ENCODE assay signal across 1 cellular context in the genomic region with DNA sequence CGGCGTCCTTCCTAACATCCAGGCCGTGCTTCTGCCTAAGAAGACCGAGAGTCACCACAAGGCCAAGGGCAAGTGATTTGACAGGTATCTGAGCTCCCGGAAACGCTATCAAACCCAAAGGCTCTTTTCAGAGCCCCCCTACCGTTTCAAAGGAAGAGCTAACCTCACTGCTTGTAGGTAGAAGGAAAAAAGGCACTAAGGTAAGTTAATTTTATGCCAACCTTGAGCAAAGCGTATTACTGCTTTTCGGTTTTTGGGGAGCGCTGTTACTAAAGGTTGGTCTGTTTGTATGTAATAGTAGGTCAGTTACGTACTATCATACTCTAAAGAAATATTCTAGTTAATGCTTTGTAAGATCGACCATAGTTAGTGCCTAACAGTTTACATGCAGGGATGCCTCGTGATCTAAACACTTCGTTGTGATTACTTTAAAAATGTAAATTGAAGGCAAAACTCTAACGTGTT.
TF ChIP-seq lines count a peak whose summit lies in the region.

No MANE protein-coding gene starts in this region.

TF ChIP-seq in HepG2, 621 proteins besides CTCF, POLR2A, EP300 and RAD21 (continued from another document and continues in another):
- TF ChIP-seq, protein P1, sequence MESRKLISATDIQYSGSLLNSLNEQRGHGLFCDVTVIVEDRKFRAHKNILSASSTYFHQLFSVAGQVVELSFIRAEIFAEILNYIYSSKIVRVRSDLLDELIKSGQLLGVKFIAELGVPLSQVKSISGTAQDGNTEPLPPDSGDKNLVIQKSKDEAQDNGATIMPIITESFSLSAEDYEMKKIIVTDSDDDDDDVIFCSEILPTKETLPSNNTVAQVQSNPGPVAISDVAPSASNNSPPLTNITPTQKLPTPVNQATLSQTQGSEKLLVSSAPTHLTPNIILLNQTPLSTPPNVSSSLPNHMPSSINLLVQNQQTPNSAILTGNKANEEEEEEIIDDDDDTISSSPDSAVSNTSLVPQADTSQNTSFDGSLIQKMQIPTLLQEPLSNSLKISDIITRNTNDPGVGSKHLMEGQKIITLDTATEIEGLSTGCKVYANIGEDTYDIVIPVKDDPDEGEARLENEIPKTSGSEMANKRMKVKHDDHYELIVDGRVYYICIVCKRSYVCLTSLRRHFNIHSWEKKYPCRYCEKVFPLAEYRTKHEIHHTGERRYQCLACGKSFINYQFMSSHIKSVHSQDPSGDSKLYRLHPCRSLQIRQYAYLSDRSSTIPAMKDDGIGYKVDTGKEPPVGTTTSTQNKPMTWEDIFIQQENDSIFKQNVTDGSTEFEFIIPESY (CRISPR knock-in tag; IDR thresholded peaks at IDR 0.05), result no peak; the same call in 1 of the 2 replicates
- TF ChIP-seq ZNF776 (CRISPR knock-in tag; IDR thresholded peaks at IDR 0.05), result no peak
- TF ChIP-seq, protein P2, sequence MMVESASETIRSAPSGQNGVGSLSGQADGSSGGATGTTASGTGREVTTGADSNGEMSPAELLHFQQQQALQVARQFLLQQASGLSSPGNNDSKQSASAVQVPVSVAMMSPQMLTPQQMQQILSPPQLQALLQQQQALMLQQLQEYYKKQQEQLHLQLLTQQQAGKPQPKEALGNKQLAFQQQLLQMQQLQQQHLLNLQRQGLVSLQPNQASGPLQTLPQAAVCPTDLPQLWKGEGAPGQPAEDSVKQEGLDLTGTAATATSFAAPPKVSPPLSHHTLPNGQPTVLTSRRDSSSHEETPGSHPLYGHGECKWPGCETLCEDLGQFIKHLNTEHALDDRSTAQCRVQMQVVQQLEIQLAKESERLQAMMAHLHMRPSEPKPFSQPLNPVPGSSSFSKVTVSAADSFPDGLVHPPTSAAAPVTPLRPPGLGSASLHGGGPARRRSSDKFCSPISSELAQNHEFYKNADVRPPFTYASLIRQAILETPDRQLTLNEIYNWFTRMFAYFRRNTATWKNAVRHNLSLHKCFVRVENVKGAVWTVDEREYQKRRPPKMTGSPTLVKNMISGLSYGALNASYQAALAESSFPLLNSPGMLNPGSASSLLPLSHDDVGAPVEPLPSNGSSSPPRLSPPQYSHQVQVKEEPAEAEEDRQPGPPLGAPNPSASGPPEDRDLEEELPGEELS (CRISPR knock-in tag; IDR thresholded peaks at IDR 0.05), result no peak
- TF ChIP-seq FOXP1 (IDR thresholded peaks at IDR 0.05), result no peak
- TF ChIP-seq FOXP1 (CRISPR knock-in tag; IDR thresholded peaks at IDR 0.05), result no peak
- TF ChIP-seq, protein P3, sequence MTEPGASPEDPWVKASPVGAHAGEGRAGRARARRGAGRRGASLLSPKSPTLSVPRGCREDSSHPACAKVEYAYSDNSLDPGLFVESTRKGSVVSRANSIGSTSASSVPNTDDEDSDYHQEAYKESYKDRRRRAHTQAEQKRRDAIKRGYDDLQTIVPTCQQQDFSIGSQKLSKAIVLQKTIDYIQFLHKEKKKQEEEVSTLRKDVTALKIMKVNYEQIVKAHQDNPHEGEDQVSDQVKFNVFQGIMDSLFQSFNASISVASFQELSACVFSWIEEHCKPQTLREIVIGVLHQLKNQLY (CRISPR knock-in tag; IDR thresholded peaks at IDR 0.05), result no peak
- TF ChIP-seq NFIB (CRISPR knock-in tag; IDR thresholded peaks at IDR 0.05; ENCODE audit: borderline replicate concordance), result no peak
- TF ChIP-seq, protein P4, sequence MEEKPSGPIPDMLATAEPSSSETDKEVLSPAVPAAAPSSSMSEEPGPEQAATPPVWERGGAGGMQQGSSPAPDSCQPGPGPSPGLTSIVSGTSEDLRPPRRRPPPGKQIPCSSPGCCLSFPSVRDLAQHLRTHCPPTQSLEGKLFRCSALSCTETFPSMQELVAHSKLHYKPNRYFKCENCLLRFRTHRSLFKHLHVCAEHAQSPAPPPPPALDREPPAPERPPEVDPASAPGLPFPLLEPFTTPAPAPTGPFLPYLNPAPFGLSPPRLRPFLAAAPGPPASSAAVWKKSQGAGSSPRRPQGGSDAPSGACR (CRISPR knock-in tag; IDR thresholded peaks at IDR 0.05), result no peak
- TF ChIP-seq, protein P5, sequence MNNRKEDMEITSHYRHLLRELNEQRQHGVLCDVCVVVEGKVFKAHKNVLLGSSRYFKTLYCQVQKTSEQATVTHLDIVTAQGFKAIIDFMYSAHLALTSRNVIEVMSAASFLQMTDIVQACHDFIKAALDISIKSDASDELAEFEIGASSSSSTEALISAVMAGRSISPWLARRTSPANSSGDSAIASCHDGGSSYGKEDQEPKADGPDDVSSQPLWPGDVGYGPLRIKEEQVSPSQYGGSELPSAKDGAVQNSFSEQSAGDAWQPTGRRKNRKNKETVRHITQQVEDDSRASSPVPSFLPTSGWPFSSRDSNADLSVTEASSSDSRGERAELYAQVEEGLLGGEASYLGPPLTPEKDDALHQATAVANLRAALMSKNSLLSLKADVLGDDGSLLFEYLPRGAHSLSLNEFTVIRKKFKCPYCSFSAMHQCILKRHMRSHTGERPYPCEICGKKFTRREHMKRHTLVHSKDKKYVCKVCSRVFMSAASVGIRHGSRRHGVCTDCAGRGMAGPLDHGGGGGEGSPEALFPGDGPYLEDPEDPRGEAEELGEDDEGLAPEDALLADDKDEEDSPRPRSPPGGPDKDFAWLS (CRISPR knock-in tag; IDR thresholded peaks at IDR 0.05; ENCODE audit: borderline replicate concordance), result no peak
- no peak for TF ChIP-seq BRD4 (CRISPR knock-in tag; IDR thresholded peaks at IDR 0.05)
- TF ChIP-seq, protein P6, sequence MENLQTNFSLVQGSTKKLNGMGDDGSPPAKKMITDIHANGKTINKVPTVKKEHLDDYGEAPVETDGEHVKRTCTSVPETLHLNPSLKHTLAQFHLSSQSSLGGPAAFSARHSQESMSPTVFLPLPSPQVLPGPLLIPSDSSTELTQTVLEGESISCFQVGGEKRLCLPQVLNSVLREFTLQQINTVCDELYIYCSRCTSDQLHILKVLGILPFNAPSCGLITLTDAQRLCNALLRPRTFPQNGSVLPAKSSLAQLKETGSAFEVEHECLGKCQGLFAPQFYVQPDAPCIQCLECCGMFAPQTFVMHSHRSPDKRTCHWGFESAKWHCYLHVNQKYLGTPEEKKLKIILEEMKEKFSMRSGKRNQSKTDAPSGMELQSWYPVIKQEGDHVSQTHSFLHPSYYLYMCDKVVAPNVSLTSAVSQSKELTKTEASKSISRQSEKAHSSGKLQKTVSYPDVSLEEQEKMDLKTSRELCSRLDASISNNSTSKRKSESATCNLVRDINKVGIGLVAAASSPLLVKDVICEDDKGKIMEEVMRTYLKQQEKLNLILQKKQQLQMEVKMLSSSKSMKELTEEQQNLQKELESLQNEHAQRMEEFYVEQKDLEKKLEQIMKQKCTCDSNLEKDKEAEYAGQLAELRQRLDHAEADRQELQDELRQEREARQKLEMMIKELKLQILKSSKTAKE (CRISPR knock-in tag; IDR thresholded peaks at IDR 0.05; ENCODE audit: borderline replicate concordance), result no peak
- TF ChIP-seq CENPX (CRISPR knock-in tag; IDR thresholded peaks at IDR 0.05), result no peak
- TF ChIP-seq ZFYVE20 (CRISPR knock-in tag; IDR thresholded peaks at IDR 0.05; ENCODE audit: borderline replicate concordance, low read depth), result no peak
- TF ChIP-seq, protein P7, sequence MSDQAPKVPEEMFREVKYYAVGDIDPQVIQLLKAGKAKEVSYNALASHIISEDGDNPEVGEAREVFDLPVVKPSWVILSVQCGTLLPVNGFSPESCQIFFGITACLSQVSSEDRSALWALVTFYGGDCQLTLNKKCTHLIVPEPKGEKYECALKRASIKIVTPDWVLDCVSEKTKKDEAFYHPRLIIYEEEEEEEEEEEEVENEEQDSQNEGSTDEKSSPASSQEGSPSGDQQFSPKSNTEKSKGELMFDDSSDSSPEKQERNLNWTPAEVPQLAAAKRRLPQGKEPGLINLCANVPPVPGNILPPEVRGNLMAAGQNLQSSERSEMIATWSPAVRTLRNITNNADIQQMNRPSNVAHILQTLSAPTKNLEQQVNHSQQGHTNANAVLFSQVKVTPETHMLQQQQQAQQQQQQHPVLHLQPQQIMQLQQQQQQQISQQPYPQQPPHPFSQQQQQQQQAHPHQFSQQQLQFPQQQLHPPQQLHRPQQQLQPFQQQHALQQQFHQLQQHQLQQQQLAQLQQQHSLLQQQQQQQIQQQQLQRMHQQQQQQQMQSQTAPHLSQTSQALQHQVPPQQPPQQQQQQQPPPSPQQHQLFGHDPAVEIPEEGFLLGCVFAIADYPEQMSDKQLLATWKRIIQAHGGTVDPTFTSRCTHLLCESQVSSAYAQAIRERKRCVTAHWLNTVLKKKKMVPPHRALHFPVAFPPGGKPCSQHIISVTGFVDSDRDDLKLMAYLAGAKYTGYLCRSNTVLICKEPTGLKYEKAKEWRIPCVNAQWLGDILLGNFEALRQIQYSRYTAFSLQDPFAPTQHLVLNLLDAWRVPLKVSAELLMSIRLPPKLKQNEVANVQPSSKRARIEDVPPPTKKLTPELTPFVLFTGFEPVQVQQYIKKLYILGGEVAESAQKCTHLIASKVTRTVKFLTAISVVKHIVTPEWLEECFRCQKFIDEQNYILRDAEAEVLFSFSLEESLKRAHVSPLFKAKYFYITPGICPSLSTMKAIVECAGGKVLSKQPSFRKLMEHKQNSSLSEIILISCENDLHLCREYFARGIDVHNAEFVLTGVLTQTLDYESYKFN (CRISPR knock-in tag; conservative IDR thresholded peaks at IDR 0.05), result no peak
- TF ChIP-seq, protein P8, sequence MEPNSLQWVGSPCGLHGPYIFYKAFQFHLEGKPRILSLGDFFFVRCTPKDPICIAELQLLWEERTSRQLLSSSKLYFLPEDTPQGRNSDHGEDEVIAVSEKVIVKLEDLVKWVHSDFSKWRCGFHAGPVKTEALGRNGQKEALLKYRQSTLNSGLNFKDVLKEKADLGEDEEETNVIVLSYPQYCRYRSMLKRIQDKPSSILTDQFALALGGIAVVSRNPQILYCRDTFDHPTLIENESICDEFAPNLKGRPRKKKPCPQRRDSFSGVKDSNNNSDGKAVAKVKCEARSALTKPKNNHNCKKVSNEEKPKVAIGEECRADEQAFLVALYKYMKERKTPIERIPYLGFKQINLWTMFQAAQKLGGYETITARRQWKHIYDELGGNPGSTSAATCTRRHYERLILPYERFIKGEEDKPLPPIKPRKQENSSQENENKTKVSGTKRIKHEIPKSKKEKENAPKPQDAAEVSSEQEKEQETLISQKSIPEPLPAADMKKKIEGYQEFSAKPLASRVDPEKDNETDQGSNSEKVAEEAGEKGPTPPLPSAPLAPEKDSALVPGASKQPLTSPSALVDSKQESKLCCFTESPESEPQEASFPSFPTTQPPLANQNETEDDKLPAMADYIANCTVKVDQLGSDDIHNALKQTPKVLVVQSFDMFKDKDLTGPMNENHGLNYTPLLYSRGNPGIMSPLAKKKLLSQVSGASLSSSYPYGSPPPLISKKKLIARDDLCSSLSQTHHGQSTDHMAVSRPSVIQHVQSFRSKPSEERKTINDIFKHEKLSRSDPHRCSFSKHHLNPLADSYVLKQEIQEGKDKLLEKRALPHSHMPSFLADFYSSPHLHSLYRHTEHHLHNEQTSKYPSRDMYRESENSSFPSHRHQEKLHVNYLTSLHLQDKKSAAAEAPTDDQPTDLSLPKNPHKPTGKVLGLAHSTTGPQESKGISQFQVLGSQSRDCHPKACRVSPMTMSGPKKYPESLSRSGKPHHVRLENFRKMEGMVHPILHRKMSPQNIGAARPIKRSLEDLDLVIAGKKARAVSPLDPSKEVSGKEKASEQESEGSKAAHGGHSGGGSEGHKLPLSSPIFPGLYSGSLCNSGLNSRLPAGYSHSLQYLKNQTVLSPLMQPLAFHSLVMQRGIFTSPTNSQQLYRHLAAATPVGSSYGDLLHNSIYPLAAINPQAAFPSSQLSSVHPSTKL (CRISPR knock-in tag; IDR thresholded peaks at IDR 0.05), result no peak
- TF ChIP-seq SUZ12 (IDR thresholded peaks at IDR 0.05; ENCODE audit: low read depth, low read length), result no peak
- no peak for TF ChIP-seq TEAD2 (CRISPR knock-in tag; IDR thresholded peaks at IDR 0.05)
- no peak for TF ChIP-seq ZNF33A (CRISPR knock-in tag; IDR thresholded peaks at IDR 0.05; ENCODE audit: borderline replicate concordance)
- no peak for TF ChIP-seq ZNF703 (CRISPR knock-in tag; IDR thresholded peaks at IDR 0.05; ENCODE audit: borderline replicate concordance)
- TF ChIP-seq TOE1 (CRISPR knock-in tag; IDR thresholded peaks at IDR 0.05), result no peak
- TF ChIP-seq KLF12 (CRISPR knock-in tag; IDR thresholded peaks at IDR 0.05; ENCODE audit: borderline replicate concordance), result peak; percentile 72; the same call in 1 of the 2 replicates
- TF ChIP-seq SMYD3 (CRISPR knock-in tag; IDR thresholded peaks at IDR 0.05), result no peak
- TF ChIP-seq, protein P9, sequence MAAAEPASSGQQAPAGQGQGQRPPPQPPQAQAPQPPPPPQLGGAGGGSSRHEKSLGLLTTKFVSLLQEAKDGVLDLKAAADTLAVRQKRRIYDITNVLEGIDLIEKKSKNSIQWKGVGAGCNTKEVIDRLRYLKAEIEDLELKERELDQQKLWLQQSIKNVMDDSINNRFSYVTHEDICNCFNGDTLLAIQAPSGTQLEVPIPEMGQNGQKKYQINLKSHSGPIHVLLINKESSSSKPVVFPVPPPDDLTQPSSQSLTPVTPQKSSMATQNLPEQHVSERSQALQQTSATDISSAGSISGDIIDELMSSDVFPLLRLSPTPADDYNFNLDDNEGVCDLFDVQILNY (CRISPR knock-in tag; conservative IDR thresholded peaks at IDR 0.05), result no peak
- TF ChIP-seq ZNF879 (CRISPR knock-in tag; IDR thresholded peaks at IDR 0.05), result no peak
- TF ChIP-seq ZNF557 (CRISPR knock-in tag; IDR thresholded peaks at IDR 0.05), result no peak
- no peak for TF ChIP-seq SP2 (CRISPR knock-in tag; IDR thresholded peaks at IDR 0.05)
- no peak for TF ChIP-seq ZSCAN9 (CRISPR knock-in tag; IDR thresholded peaks at IDR 0.05; ENCODE audit: borderline replicate concordance)
- TF ChIP-seq, protein P10, sequence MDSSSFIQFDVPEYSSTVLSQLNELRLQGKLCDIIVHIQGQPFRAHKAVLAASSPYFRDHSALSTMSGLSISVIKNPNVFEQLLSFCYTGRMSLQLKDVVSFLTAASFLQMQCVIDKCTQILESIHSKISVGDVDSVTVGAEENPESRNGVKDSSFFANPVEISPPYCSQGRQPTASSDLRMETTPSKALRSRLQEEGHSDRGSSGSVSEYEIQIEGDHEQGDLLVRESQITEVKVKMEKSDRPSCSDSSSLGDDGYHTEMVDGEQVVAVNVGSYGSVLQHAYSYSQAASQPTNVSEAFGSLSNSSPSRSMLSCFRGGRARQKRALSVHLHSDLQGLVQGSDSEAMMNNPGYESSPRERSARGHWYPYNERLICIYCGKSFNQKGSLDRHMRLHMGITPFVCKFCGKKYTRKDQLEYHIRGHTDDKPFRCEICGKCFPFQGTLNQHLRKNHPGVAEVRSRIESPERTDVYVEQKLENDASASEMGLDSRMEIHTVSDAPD (CRISPR knock-in tag; IDR thresholded peaks at IDR 0.05), result no peak
- no peak for TF ChIP-seq PCBP2 (optimal IDR thresholded peaks at IDR 0.05; ENCODE audit: low read depth, low read length, poor library complexity, severe bottlenecking)
- TF ChIP-seq GATAD2A (CRISPR knock-in tag; IDR thresholded peaks at IDR 0.05), result no peak
- TF ChIP-seq SMAD1 (CRISPR knock-in tag; IDR thresholded peaks at IDR 0.05; ENCODE audit: borderline replicate concordance, low read depth), result no peak
- TF ChIP-seq POLR2AphosphoS5 (IDR thresholded peaks at IDR 0.05; ENCODE audit: low read depth, low read length), result no peak; the same call in 1 of the 2 replicates
- TF ChIP-seq, protein P11, sequence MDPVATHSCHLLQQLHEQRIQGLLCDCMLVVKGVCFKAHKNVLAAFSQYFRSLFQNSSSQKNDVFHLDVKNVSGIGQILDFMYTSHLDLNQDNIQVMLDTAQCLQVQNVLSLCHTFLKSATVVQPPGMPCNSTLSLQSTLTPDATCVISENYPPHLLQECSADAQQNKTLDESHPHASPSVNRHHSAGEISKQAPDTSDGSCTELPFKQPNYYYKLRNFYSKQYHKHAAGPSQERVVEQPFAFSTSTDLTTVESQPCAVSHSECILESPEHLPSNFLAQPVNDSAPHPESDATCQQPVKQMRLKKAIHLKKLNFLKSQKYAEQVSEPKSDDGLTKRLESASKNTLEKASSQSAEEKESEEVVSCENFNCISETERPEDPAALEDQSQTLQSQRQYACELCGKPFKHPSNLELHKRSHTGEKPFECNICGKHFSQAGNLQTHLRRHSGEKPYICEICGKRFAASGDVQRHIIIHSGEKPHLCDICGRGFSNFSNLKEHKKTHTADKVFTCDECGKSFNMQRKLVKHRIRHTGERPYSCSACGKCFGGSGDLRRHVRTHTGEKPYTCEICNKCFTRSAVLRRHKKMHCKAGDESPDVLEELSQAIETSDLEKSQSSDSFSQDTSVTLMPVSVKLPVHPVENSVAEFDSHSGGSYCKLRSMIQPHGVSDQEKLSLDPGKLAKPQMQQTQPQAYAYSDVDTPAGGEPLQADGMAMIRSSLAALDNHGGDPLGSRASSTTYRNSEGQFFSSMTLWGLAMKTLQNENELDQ (CRISPR knock-in tag; IDR thresholded peaks at IDR 0.05; ENCODE audit: borderline replicate concordance), result no peak
